ENCODE assay signal across 1 cellular context in genomic region chr13:49549289-49549688, GRCh38.
TF ChIP-seq lines count a peak whose summit lies in the region.

No MANE protein-coding gene starts in this region.

TF ChIP-seq in HepG2, 621 proteins besides CTCF, POLR2A, EP300 and RAD21 (continued from another document):
- peak; percentile 64; the same call in 1 of the 2 replicates for TF ChIP-seq ZBTB33 (CRISPR knock-in tag; IDR thresholded peaks at IDR 0.05)
- peak; percentile 38 for TF ChIP-seq STAG1 (CRISPR knock-in tag; IDR thresholded peaks at IDR 0.05)
- TF ChIP-seq KLF9 (CRISPR knock-in tag; IDR thresholded peaks at IDR 0.05; ENCODE audit: low read depth): no peak
- TF ChIP-seq ZNF160 (CRISPR knock-in tag; IDR thresholded peaks at IDR 0.05): no peak
